ENCODE assay signal across 1 cellular context in the genomic region with DNA sequence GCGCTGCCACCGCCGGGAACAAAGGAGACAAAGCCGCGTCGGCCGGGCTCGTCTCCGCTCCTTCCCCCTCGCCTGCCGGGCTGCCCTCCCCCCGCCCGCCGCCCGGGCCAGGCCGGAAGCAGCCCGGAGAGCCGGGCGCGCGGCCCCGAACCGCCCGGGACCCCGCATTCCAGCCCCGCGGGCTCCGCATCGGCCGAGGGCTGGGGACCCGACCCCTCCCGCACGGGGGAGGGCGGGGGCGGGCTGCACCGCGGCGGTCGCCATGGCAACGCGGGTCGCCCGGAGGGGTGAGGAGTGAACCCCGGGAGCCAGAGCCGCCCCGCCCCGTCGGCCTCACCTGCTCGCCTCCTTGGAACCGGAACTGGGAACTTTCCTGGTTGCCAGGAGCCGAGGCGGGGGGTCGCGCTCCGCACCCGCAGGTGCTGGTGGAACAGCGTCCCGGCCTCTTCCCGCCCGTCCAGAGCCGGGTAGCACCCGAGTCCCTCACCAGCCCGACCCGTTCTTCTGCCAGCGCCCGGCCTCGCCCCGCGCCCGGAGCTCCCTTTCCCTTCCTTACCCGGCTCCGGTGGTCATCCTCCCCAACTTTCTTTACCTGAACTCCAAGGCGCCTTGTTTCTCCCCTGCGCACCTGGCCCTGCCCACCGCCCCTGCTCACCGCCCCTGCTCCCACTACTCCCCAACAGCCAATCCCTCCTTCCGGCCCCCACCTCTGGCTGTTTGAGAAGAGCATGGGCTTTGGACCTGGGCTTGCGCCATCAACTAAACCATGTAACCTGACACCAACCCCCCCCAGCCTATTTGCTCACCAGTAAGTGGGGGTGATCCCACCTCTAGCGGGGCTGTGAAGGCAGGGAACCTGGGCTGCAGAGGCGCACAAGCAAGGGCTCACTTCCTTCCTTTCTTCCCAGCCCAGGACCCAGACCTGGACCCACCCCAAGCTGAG.
TF ChIP-seq lines count a peak whose summit lies in the region.

A gene with protein sequence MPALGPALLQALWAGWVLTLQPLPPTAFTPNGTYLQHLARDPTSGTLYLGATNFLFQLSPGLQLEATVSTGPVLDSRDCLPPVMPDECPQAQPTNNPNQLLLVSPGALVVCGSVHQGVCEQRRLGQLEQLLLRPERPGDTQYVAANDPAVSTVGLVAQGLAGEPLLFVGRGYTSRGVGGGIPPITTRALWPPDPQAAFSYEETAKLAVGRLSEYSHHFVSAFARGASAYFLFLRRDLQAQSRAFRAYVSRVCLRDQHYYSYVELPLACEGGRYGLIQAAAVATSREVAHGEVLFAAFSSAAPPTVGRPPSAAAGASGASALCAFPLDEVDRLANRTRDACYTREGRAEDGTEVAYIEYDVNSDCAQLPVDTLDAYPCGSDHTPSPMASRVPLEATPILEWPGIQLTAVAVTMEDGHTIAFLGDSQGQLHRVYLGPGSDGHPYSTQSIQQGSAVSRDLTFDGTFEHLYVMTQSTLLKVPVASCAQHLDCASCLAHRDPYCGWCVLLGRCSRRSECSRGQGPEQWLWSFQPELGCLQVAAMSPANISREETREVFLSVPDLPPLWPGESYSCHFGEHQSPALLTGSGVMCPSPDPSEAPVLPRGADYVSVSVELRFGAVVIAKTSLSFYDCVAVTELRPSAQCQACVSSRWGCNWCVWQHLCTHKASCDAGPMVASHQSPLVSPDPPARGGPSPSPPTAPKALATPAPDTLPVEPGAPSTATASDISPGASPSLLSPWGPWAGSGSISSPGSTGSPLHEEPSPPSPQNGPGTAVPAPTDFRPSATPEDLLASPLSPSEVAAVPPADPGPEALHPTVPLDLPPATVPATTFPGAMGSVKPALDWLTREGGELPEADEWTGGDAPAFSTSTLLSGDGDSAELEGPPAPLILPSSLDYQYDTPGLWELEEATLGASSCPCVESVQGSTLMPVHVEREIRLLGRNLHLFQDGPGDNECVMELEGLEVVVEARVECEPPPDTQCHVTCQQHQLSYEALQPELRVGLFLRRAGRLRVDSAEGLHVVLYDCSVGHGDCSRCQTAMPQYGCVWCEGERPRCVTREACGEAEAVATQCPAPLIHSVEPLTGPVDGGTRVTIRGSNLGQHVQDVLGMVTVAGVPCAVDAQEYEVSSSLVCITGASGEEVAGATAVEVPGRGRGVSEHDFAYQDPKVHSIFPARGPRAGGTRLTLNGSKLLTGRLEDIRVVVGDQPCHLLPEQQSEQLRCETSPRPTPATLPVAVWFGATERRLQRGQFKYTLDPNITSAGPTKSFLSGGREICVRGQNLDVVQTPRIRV (N-terminal part only) (minus strand): TSS at position 671 of the 943 bp plus-strand sequence. CDS start 5,475 bp downstream, outside the sequence.

TF ChIP-seq in GM12878, 131 proteins besides CTCF, POLR2A, EP300 and RAD21 (continues in another document):
- TF ChIP-seq ZBED1 (IDR thresholded peaks at IDR 0.05; ENCODE audit: borderline replicate concordance) (no peak), SMARCA5 (IDR thresholded peaks at IDR 0.05) (0 out of 2 replicates have a peak, but pooled peaks have one; percentile 36), GATAD2B (conservative IDR thresholded peaks at IDR 0.05; ENCODE audit: low read depth) (peak; percentile 54; the same call in 1 of the 2 replicates), SIN3A (IDR thresholded peaks at IDR 0.05; ENCODE audit: low read depth, low read length) (no peak), NRF1 (conservative IDR thresholded peaks at IDR 0.05; ENCODE audit: low read depth, low read length) (no peak), DPF2 (IDR thresholded peaks at IDR 0.05) (peak; percentile 71), TBL1XR1 (IDR thresholded peaks at IDR 0.05; ENCODE audit: low read depth, low read length) (no peak), ZNF217 (IDR thresholded peaks at IDR 0.05) (0 out of 2 replicates have a peak, but pooled peaks have one; percentile 7), FOS (IDR thresholded peaks at IDR 0.05; ENCODE audit: borderline replicate concordance, extremely low read depth, insufficient read length) (no peak), MXI1 (IDR thresholded peaks at IDR 0.05; ENCODE audit: low read depth, low read length) (no peak), NR2C1 (IDR thresholded peaks at IDR 0.05) (0 out of 2 replicates have a peak, but pooled peaks have one; percentile 7), JUNB (IDR thresholded peaks at IDR 0.05) (no peak), RFX5 (IDR thresholded peaks at IDR 0.05; ENCODE audit: low read depth, low read length) (no peak), SUPT20H (IDR thresholded peaks at IDR 0.05; ENCODE audit: borderline replicate concordance, control insufficient read depth, low read depth, low read length) (no peak), BACH1 (IDR thresholded peaks at IDR 0.05; ENCODE audit: borderline replicate concordance) (no peak), PML (IDR thresholded peaks at IDR 0.05; ENCODE audit: low read length) (no peak), POU2F2 (IDR thresholded peaks at IDR 0.05; ENCODE audit: borderline replicate concordance, low read depth, low read length) (no peak), ZNF274 (IDR thresholded peaks at IDR 0.05; ENCODE audit: insufficient read depth, insufficient read length) (no peak), BMI1 (IDR thresholded peaks at IDR 0.05; ENCODE audit: borderline replicate concordance) (peak; percentile 83), CBFB (IDR thresholded peaks at IDR 0.05; ENCODE audit: low read depth) (no peak), STAT3 (IDR thresholded peaks at IDR 0.05; ENCODE audit: low read depth, low read length) (no peak), IKZF1 (conservative IDR thresholded peaks at IDR 0.05) (peak; percentile 80)
- TF ChIP-seq, protein P1, sequence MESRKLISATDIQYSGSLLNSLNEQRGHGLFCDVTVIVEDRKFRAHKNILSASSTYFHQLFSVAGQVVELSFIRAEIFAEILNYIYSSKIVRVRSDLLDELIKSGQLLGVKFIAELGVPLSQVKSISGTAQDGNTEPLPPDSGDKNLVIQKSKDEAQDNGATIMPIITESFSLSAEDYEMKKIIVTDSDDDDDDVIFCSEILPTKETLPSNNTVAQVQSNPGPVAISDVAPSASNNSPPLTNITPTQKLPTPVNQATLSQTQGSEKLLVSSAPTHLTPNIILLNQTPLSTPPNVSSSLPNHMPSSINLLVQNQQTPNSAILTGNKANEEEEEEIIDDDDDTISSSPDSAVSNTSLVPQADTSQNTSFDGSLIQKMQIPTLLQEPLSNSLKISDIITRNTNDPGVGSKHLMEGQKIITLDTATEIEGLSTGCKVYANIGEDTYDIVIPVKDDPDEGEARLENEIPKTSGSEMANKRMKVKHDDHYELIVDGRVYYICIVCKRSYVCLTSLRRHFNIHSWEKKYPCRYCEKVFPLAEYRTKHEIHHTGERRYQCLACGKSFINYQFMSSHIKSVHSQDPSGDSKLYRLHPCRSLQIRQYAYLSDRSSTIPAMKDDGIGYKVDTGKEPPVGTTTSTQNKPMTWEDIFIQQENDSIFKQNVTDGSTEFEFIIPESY (IDR thresholded peaks at IDR 0.05): no peak
- TF ChIP-seq, protein P2, sequence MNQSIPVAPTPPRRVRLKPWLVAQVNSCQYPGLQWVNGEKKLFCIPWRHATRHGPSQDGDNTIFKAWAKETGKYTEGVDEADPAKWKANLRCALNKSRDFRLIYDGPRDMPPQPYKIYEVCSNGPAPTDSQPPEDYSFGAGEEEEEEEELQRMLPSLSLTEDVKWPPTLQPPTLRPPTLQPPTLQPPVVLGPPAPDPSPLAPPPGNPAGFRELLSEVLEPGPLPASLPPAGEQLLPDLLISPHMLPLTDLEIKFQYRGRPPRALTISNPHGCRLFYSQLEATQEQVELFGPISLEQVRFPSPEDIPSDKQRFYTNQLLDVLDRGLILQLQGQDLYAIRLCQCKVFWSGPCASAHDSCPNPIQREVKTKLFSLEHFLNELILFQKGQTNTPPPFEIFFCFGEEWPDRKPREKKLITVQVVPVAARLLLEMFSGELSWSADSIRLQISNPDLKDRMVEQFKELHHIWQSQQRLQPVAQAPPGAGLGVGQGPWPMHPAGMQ (IDR thresholded peaks at IDR 0.05; ENCODE audit: borderline replicate concordance): no peak
- TF ChIP-seq, protein P3, sequence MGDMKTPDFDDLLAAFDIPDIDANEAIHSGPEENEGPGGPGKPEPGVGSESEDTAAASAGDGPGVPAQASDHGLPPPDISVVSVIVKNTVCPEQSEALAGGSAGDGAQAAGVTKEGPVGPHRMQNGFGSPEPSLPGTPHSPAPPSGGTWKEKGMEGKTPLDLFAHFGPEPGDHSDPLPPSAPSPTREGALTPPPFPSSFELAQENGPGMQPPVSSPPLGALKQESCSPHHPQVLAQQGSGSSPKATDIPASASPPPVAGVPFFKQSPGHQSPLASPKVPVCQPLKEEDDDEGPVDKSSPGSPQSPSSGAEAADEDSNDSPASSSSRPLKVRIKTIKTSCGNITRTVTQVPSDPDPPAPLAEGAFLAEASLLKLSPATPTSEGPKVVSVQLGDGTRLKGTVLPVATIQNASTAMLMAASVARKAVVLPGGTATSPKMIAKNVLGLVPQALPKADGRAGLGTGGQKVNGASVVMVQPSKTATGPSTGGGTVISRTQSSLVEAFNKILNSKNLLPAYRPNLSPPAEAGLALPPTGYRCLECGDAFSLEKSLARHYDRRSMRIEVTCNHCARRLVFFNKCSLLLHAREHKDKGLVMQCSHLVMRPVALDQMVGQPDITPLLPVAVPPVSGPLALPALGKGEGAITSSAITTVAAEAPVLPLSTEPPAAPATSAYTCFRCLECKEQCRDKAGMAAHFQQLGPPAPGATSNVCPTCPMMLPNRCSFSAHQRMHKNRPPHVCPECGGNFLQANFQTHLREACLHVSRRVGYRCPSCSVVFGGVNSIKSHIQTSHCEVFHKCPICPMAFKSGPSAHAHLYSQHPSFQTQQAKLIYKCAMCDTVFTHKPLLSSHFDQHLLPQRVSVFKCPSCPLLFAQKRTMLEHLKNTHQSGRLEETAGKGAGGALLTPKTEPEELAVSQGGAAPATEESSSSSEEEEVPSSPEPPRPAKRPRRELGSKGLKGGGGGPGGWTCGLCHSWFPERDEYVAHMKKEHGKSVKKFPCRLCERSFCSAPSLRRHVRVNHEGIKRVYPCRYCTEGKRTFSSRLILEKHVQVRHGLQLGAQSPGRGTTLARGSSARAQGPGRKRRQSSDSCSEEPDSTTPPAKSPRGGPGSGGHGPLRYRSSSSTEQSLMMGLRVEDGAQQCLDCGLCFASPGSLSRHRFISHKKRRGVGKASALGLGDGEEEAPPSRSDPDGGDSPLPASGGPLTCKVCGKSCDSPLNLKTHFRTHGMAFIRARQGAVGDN (IDR thresholded peaks at IDR 0.05): no peak
- TF ChIP-seq, protein P4, sequence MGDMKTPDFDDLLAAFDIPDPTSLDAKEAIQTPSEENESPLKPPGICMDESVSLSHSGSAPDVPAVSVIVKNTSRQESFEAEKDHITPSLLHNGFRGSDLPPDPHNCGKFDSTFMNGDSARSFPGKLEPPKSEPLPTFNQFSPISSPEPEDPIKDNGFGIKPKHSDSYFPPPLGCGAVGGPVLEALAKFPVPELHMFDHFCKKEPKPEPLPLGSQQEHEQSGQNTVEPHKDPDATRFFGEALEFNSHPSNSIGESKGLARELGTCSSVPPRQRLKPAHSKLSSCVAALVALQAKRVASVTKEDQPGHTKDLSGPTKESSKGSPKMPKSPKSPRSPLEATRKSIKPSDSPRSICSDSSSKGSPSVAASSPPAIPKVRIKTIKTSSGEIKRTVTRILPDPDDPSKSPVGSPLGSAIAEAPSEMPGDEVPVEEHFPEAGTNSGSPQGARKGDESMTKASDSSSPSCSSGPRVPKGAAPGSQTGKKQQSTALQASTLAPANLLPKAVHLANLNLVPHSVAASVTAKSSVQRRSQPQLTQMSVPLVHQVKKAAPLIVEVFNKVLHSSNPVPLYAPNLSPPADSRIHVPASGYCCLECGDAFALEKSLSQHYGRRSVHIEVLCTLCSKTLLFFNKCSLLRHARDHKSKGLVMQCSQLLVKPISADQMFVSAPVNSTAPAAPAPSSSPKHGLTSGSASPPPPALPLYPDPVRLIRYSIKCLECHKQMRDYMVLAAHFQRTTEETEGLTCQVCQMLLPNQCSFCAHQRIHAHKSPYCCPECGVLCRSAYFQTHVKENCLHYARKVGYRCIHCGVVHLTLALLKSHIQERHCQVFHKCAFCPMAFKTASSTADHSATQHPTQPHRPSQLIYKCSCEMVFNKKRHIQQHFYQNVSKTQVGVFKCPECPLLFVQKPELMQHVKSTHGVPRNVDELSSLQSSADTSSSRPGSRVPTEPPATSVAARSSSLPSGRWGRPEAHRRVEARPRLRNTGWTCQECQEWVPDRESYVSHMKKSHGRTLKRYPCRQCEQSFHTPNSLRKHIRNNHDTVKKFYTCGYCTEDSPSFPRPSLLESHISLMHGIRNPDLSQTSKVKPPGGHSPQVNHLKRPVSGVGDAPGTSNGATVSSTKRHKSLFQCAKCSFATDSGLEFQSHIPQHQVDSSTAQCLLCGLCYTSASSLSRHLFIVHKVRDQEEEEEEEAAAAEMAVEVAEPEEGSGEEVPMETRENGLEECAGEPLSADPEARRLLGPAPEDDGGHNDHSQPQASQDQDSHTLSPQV (IDR thresholded peaks at IDR 0.05): no peak
- TF ChIP-seq, protein P5, sequence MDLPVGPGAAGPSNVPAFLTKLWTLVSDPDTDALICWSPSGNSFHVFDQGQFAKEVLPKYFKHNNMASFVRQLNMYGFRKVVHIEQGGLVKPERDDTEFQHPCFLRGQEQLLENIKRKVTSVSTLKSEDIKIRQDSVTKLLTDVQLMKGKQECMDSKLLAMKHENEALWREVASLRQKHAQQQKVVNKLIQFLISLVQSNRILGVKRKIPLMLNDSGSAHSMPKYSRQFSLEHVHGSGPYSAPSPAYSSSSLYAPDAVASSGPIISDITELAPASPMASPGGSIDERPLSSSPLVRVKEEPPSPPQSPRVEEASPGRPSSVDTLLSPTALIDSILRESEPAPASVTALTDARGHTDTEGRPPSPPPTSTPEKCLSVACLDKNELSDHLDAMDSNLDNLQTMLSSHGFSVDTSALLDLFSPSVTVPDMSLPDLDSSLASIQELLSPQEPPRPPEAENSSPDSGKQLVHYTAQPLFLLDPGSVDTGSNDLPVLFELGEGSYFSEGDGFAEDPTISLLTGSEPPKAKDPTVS (IDR thresholded peaks at IDR 0.05; ENCODE audit: low read depth, low read length): no peak
- TF ChIP-seq, protein P6, sequence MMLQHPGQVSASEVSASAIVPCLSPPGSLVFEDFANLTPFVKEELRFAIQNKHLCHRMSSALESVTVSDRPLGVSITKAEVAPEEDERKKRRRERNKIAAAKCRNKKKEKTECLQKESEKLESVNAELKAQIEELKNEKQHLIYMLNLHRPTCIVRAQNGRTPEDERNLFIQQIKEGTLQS (IDR thresholded peaks at IDR 0.05; ENCODE audit: borderline replicate concordance, extremely low read depth, low read depth, low read length): no peak
- TF ChIP-seq, protein P7, sequence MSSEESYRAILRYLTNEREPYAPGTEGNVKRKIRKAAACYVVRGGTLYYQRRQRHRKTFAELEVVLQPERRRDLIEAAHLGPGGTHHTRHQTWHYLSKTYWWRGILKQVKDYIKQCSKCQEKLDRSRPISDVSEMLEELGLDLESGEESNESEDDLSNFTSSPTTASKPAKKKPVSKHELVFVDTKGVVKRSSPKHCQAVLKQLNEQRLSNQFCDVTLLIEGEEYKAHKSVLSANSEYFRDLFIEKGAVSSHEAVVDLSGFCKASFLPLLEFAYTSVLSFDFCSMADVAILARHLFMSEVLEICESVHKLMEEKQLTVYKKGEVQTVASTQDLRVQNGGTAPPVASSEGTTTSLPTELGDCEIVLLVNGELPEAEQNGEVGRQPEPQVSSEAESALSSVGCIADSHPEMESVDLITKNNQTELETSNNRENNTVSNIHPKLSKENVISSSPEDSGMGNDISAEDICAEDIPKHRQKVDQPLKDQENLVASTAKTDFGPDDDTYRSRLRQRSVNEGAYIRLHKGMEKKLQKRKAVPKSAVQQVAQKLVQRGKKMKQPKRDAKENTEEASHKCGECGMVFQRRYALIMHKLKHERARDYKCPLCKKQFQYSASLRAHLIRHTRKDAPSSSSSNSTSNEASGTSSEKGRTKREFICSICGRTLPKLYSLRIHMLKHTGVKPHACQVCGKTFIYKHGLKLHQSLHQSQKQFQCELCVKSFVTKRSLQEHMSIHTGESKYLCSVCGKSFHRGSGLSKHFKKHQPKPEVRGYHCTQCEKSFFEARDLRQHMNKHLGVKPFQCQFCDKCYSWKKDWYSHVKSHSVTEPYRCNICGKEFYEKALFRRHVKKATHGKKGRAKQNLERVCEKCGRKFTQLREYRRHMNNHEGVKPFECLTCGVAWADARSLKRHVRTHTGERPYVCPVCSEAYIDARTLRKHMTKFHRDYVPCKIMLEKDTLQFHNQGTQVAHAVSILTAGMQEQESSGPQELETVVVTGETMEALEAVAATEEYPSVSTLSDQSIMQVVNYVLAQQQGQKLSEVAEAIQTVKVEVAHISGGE (CRISPR knock-in tag; IDR thresholded peaks at IDR 0.05): peak; percentile 77
